In the genomic region with DNA sequence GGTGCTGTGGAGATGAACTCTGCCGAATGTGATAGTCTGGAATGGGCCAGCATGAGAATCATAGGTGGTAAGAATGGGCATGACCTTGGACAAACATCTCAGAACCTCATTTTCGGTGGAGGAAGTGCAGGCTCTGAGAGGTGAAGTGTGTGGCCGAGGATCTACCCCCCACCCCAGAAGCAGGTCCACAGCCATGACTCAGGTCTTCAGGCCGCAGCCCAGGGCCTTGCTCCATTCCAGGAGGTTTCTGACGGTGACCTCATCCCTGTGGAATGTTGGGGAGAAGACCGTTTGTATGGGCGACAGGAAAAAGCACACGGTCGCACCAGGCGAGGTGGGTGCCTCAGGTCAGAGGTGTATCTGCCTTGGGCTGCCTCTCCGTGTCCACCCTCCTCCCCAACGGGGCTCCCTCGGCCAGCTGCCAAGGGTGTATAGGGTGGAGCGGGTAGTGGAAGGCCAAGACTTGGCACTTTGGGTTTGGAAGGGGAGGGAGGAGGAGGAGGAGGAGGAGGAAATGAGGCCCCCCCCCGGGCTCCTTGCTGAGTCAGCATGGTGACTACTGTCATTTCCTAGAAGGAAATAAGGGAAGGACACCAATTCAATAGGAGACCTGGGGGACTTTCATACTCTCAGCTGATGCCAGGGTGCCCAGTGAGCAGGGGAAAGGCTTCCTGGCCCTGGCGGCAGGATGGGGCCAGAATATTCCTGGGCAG, we compare ENCODE assay signal across 9 cellular contexts.
DNase-seq lines count a peak whose midpoint lies in the region; ATAC-seq and TF ChIP-seq lines count a peak whose summit lies in the region.
"Had no signal": no experiment of that assay in that cellular context is flagged by ENCODE, and none has a peak within 500 bp of the region (broad histone marks: within the 10 kb centered on the region; RNA-seq: fewer than 3 reads in every experiment).

No MANE protein-coding gene starts in this region.

- intact Hi-C loops in Panc1 (cut with micrococcal nuclease; ENCODE audit: unreplicated experiment): no loop called here

- in situ Hi-C loops in Panc1 (cut with HindIII; ENCODE audit: low pct_unique_long_range_greater_than_20kb, low sequenced_read_pairs): no loop called here

- POLR2A ChIA-PET in Panc1 (lab: Charles Lee): no interaction called here

- ATAC-seq in Panc1 (peak; percentile 89), GM19351 (IDR thresholded peaks at IDR 0.05; ENCODE audit: unreplicated experiment) (no peak), GM21447 (IDR thresholded peaks at IDR 0.05; ENCODE audit: unreplicated experiment) (no peak), GM21576 (IDR thresholded peaks at IDR 0.05; ENCODE audit: unreplicated experiment) (no peak)
- no peak for ATAC-seq in natural killer cell treated with Interleukin-12 subunit alpha and Interleukin-12 subunit beta and Interleukin-15 and Interleukin-18, amount 100 ng/mL, for 72 hours

- peaks cover 0 to 3% of the 10 kb centered on the region in 2 donors for H3K4me1 Mint-ChIP-seq in natural killer cell treated with Interleukin-12 subunit alpha and Interleukin-12 subunit beta and Interleukin-15 and Interleukin-18, amount 100 ng/mL, for 72 hours (ENCODE audit: low read depth in 2 of 2)

- H3K4me3 ChIP-seq in Panc1 (ENCODE audit: low read depth in 2 of 2, low read length in 2 of 2): peak overlapping the region in 1 of 2 experiments; percentile 21; a peak in 1 of 4 replicates

- H3K4me3 Mint-ChIP-seq in natural killer cell treated with Interleukin-12 subunit alpha and Interleukin-12 subunit beta and Interleukin-15 and Interleukin-18, amount 100 ng/mL, for 72 hours: no peak overlapping the region

- CTCF ChIA-PET in Panc1 (lab: Charles Lee): interaction anchor here (0.6 kb wide), 1 partner anchor 62 kb away, joined by 4 read pairs; no protein-coding TSS in a partner anchor

- TF ChIP-seq CTCF in Panc1 (IDR thresholded peaks at IDR 0.05): no peak

- no peak overlapping the region for H3K27ac Mint-ChIP-seq in natural killer cell treated with Interleukin-12 subunit alpha and Interleukin-12 subunit beta and Interleukin-15 and Interleukin-18, amount 100 ng/mL, for 72 hours

- BruUV-seq in Panc1 (replicated peaks; lab: Mats Ljungman, UMichigan): no TSS peak

- H3K27me3 Mint-ChIP-seq in natural killer cell treated with Interleukin-12 subunit alpha and Interleukin-12 subunit beta and Interleukin-15 and Interleukin-18, amount 100 ng/mL, for 72 hours: no peaks in the 10 kb centered on the region

- H3K36me3 Mint-ChIP-seq in natural killer cell treated with Interleukin-12 subunit alpha and Interleukin-12 subunit beta and Interleukin-15 and Interleukin-18, amount 100 ng/mL, for 72 hours: no peaks in the 10 kb centered on the region

- H3K9me3 ChIP-seq in Panc1 (ENCODE audit: control insufficient read depth, insufficient read depth, low read depth, low read length): no peaks in the 10 kb centered on the region

- DNase-seq in AG20443 (ENCODE audit: low spot score) (peak; percentile 98), Panc1 (ENCODE audit: low read depth, low spot score) (peak; percentile 93), fibroblast of peridontal ligament (ENCODE audit: extremely low read depth) (peak; percentile 89), non-pigmented ciliary epithelial cell (ENCODE audit: low read depth) (peak; percentile 89)
- DNase-seq in natural killer cell treated with Interleukin-12 subunit alpha and Interleukin-12 subunit beta and Interleukin-15 and Interleukin-18, amount 100 ng/mL, for 72 hours (ENCODE audit: low spot score): no peak
- DNase-seq: NCI-H1930 had no signal

- H3K27ac ChIP-seq in Panc1 (ENCODE audit: low read length): peak overlapping the region; percentile 99

- no peaks in the 10 kb centered on the region for H3K27me3 ChIP-seq in Panc1 (ENCODE audit: control insufficient read depth, insufficient read depth, low read length)

- H3K4me1 ChIP-seq in Panc1 (ENCODE audit: control insufficient read depth, insufficient read depth, low read length): peaks cover 67% of the 10 kb centered on the region

- no peaks in the 10 kb centered on the region for H3K36me3 ChIP-seq in Panc1 (ENCODE audit: control insufficient read depth, insufficient read depth, low read length)

- no peaks in the 10 kb centered on the region for H3K9me3 Mint-ChIP-seq in natural killer cell treated with Interleukin-12 subunit alpha and Interleukin-12 subunit beta and Interleukin-15 and Interleukin-18, amount 100 ng/mL, for 72 hours
